In genomic region chr19:54282706-54283105, GRCh38 we compare ENCODE assay signal across 1 cellular context.
TF ChIP-seq lines count a peak whose summit lies in the region.

No MANE protein-coding gene starts in this region.

TF ChIP-seq in HepG2, 621 proteins besides CTCF, POLR2A, EP300 and RAD21:
- TF ChIP-seq RAD51 (IDR thresholded peaks at IDR 0.05; ENCODE audit: borderline replicate concordance) (no peak), ZNF597 (CRISPR knock-in tag; IDR thresholded peaks at IDR 0.05) (no peak), ZNF446 (CRISPR knock-in tag; IDR thresholded peaks at IDR 0.05) (no peak), ZNF160 (CRISPR knock-in tag; IDR thresholded peaks at IDR 0.05) (no peak), KDM4B (CRISPR knock-in tag; IDR thresholded peaks at IDR 0.05) (no peak), JDP2 (CRISPR knock-in tag; IDR thresholded peaks at IDR 0.05; ENCODE audit: borderline replicate concordance) (no peak), CCDC6 (CRISPR knock-in tag; IDR thresholded peaks at IDR 0.05) (no peak), ZNF569 (CRISPR knock-in tag; IDR thresholded peaks at IDR 0.05; ENCODE audit: borderline replicate concordance) (no peak), ZNF503 (CRISPR knock-in tag; IDR thresholded peaks at IDR 0.05) (no peak), MLX (CRISPR knock-in tag; IDR thresholded peaks at IDR 0.05) (no peak), GABPB1 (CRISPR knock-in tag; IDR thresholded peaks at IDR 0.05) (no peak), RFXAP (CRISPR knock-in tag; IDR thresholded peaks at IDR 0.05; ENCODE audit: borderline replicate concordance) (no peak), ZFAT (CRISPR knock-in tag; conservative IDR thresholded peaks at IDR 0.05) (no peak), ZNF766 (CRISPR knock-in tag; IDR thresholded peaks at IDR 0.05; ENCODE audit: borderline replicate concordance) (no peak), RNF2 (conservative IDR thresholded peaks at IDR 0.05; ENCODE audit: low read depth) (no peak), MAX (IDR thresholded peaks at IDR 0.05) (no peak), JARID2 (CRISPR knock-in tag; IDR thresholded peaks at IDR 0.05; ENCODE audit: insufficient replicate concordance) (no peak), MIER2 (CRISPR knock-in tag; IDR thresholded peaks at IDR 0.05) (no peak), MLLT10 (CRISPR knock-in tag; IDR thresholded peaks at IDR 0.05) (no peak), MZF1 (CRISPR knock-in tag; IDR thresholded peaks at IDR 0.05; ENCODE audit: borderline replicate concordance) (no peak)
TF ChIP-seq in HepG2: peak in this region for 0.
